ENCODE assay signal across 8 cellular contexts in the genomic region with DNA sequence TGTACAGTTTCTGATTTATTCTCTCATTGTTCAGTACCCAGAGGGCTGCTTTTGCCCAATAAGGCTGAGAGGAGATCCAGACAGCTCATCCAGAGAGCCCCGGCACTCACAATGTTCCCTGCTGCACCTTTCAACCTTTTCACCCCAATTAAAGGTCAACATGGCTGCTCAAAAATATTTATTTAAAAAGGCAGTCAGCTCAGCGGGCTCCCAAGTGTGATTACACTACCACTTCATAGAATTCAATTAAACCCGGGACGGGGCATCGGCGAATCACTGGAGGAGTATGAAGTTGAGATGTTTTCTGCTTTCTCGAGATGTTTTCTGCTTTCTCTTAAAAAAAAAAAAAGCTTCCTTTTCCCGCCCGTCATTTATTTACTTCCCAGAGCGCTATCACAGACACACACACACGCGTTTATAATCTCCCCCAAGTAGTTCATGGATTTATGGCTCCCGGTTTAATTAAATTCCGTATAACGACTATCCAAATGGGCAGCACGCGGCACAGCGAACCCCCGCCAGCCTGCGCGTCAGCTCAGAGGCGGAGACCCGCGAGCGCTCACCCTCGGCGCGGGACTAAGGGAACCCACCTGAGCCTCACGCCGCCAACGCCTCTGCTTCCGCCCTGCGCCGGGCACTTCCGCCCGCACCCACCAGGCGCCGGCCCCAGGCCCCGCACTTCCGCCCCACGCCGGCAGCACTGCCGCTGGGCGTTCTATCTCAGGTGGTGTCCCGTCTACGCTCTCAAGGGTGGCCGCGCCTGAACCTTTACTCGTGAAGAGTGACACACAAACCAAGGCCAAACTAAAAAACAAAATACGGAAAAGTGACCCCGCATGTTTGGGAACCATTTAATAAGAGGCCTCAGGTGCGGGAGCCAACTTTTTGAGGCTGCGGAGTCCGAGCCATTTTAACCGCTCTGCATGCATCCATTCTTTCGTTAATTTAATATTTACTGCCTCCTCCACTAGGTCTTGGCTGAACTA. TPM values are rescaled to one million over a fixed set of nuclear protein-coding genes. Genes with fewer than 3 reads are reported as not detected.
DNase-seq lines count a peak whose midpoint lies in the region; ATAC-seq, FAIRE-seq and TF ChIP-seq lines count a peak whose summit lies in the region.

A gene (minus strand): TSS at position 642 of the 986 bp plus-strand sequence. CDS start 14,507 bp downstream, outside the sequence.

- no peaks in the 10 kb centered on the region for H3K4me1 ChIP-seq in colonic mucosa

- H3K36me3 Mint-ChIP-seq in activated CD4-positive, alpha-beta T cell treated with anti-CD3 and anti-CD28 coated beads for 36 hours (ENCODE audit: low read depth) = peaks cover 8% of the 10 kb centered on the region
- peaks cover 17% of the 10 kb centered on the region for H3K36me3 Mint-ChIP-seq in memory B cell

- no peaks in the 10 kb centered on the region for H3K9me3 Mint-ChIP-seq in activated CD4-positive, alpha-beta T cell treated with anti-CD3 and anti-CD28 coated beads for 36 hours (ENCODE audit: low read depth)
- H3K9me3 Mint-ChIP-seq in memory B cell = peaks cover 1% of the 10 kb centered on the region

- H3K9ac ChIP-seq in colonic mucosa (ENCODE audit: low read depth in 2 of 2, low read length in 2 of 2) = peak within 1 kb of the TSS; percentile 64 to 70

- H3K4me3 ChIP-seq in colonic mucosa = peak within 1 kb of the TSS; percentile 52

- H3K4me3 Mint-ChIP-seq in activated CD4-positive, alpha-beta T cell treated with anti-CD3 and anti-CD28 coated beads for 36 hours = peak within 1 kb of the TSS; percentile 86
- H3K4me3 Mint-ChIP-seq in memory B cell = peak within 1 kb of the TSS; percentile 99

- H3K36me3 ChIP-seq in colonic mucosa = no peaks in the 10 kb centered on the region

- FAIRE-seq in GM12892 (lab: Jason Lieb, UNC) = no peak

- peak within 1 kb of the TSS; percentile 97 for H3K27ac Mint-ChIP-seq in activated CD4-positive, alpha-beta T cell treated with anti-CD3 and anti-CD28 coated beads for 36 hours
- H3K27ac Mint-ChIP-seq in memory B cell = peak within 1 kb of the TSS; percentile 94

- peak within 1 kb of the TSS; percentile 10 for H3K27ac ChIP-seq in colonic mucosa

- H3K9me3 ChIP-seq in colonic mucosa = no peaks in the 10 kb centered on the region

- CTCF ChIA-PET in HEK293T (lab: Yijun Ruan, JAX) = interaction anchor here (1.2 kb wide), 1 partner anchor 13 kb away, joined by 9 read pairs; no protein-coding TSS in a partner anchor
- CTCF ChIA-PET in activated CD4-positive, alpha-beta T cell treated with anti-CD3 and anti-CD28 coated beads for 36 hours (lab: Charles Lee) = interaction anchor here (0.6 to 1.2 kb wide), 6 partner anchors 48 to 295 kb away, joined by 3 to 7 read pairs (median 4); no protein-coding TSS in a partner anchor

- peak; percentile 84 for TF ChIP-seq POLR2A in GM12892 (IDR thresholded peaks at IDR 0.05; ENCODE audit: low read depth, low read length)

- no peaks in the 10 kb centered on the region for H3K27me3 ChIP-seq in colonic mucosa

- ATAC-seq in activated CD4-positive, alpha-beta T cell treated with anti-CD3 and anti-CD28 coated beads for 36 hours = peak; percentile 98
- peak; percentile 98 for ATAC-seq in memory B cell (ENCODE audit: low read depth)

- DNase-seq in GM12892 (ENCODE audit: insufficient read length) (peak; percentile 63), HEK293T (ENCODE audit: extremely low spot score) (peak; percentile 87), NCI-H1930 (lab: John Stamatoyannopoulos, UW) (peak; percentile 52), colonic mucosa (peak; percentile 64), memory B cell (ENCODE audit: low spot score in 2 of 2) (peak; percentile 59 to 67), DMS 273 treated with DMSO at 0.1 percent for 48 hours (lab: John Stamatoyannopoulos, UW) (no peak)
- DNase-seq in activated CD4-positive, alpha-beta T cell treated with anti-CD3 and anti-CD28 coated beads for 36 hours = peak; percentile 87
- peak; percentile 66 to 69 for DNase-seq in stimulated activated CD8-positive, alpha-beta memory T cell treated with anti-CD3 and anti-CD28 coated beads, Interleukin-2, amount 100 ng/mL, for 48 hours (ENCODE audit: low read depth in 2 of 2)

- TF ChIP-seq CTCF in colonic mucosa (IDR thresholded peaks at IDR 0.05) = peak; percentile 35

- intact Hi-C loops in activated CD4-positive, alpha-beta T cell treated with anti-CD3 and anti-CD28 coated beads for 36 hours (cut with DNase I, micrococcal nuclease) = loop anchor here (1.0 to 10.0 kb wide), 5 partner anchors 43 to 472 kb away; a partner anchor contains a TSS
- intact Hi-C loops in colonic mucosa (cut with DNase I) = no loop called here

- POLR2A ChIA-PET in HEK293T (lab: Yijun Ruan, JAX) = interaction anchor here (0.8 to 2.4 kb wide), 8 partner anchors 9 to 295 kb away, joined by 3 to 12 read pairs (median 3); no protein-coding TSS in a partner anchor
- POLR2A ChIA-PET in activated CD4-positive, alpha-beta T cell treated with anti-CD3 and anti-CD28 coated beads for 36 hours (lab: Charles Lee) = interaction anchor here (0.5 to 1.3 kb wide), 3 partner anchors 42 to 261 kb away, joined by 3 to 4 read pairs (median 3); no protein-coding TSS in a partner anchor

- H3K4me1 Mint-ChIP-seq in activated CD4-positive, alpha-beta T cell treated with anti-CD3 and anti-CD28 coated beads for 36 hours = peaks cover 9% of the 10 kb centered on the region
- peaks cover 4% of the 10 kb centered on the region for H3K4me1 Mint-ChIP-seq in memory B cell

- H3K27me3 Mint-ChIP-seq in activated CD4-positive, alpha-beta T cell treated with anti-CD3 and anti-CD28 coated beads for 36 hours = no peaks in the 10 kb centered on the region
- no peaks in the 10 kb centered on the region for H3K27me3 Mint-ChIP-seq in memory B cell

TF ChIP-seq in HEK293T, 16 proteins besides CTCF, POLR2A, EP300 and RAD21:
- TF ChIP-seq TARDBP (IDR thresholded peaks at IDR 0.05) (no peak), ARNT (IDR thresholded peaks at IDR 0.05) (no peak), CTBP1 (IDR thresholded peaks at IDR 0.05; ENCODE audit: borderline replicate concordance) (no peak), ZNF384 (IDR thresholded peaks at IDR 0.05) (peak; percentile 70; the same call in 1 of the 2 replicates), FOXM1 (IDR thresholded peaks at IDR 0.05; ENCODE audit: borderline replicate concordance) (no peak), BHLHE40 (IDR thresholded peaks at IDR 0.05; ENCODE audit: borderline replicate concordance) (no peak), FOXA1 (IDR thresholded peaks at IDR 0.05) (no peak), SP1 (IDR thresholded peaks at IDR 0.05) (no peak), L3MBTL2 (conservative IDR thresholded peaks at IDR 0.05) (peak; percentile 94), LEF1 (IDR thresholded peaks at IDR 0.05; ENCODE audit: borderline replicate concordance) (no peak), ELF4 (IDR thresholded peaks at IDR 0.05) (peak; percentile 63), NFRKB (IDR thresholded peaks at IDR 0.05) (no peak), HDGF (IDR thresholded peaks at IDR 0.05; ENCODE audit: borderline replicate concordance) (no peak), FOXK2 (IDR thresholded peaks at IDR 0.05) (no peak), SUZ12 (IDR thresholded peaks at IDR 0.05) (no peak)
- TF ChIP-seq, protein P1, sequence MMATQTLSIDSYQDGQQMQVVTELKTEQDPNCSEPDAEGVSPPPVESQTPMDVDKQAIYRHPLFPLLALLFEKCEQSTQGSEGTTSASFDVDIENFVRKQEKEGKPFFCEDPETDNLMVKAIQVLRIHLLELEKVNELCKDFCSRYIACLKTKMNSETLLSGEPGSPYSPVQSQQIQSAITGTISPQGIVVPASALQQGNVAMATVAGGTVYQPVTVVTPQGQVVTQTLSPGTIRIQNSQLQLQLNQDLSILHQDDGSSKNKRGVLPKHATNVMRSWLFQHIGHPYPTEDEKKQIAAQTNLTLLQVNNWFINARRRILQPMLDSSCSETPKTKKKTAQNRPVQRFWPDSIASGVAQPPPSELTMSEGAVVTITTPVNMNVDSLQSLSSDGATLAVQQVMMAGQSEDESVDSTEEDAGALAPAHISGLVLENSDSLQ (IDR thresholded peaks at IDR 0.05) = no peak

RNA-seq across cellular contexts. Expression of the gene that starts here (rescaled TPM):
- 9.7 TPM for polyA plus RNA-seq in GM12892 (2012; ENCODE audit: missing spikeins)
- 10 to 100 TPM; 12.0 to 14.2 TPM for total RNA-seq in activated CD4-positive, alpha-beta T cell treated with anti-CD3 and anti-CD28 coated beads for 36 hours
- total RNA-seq in colonic mucosa = 10 to 100 TPM; 10.3 to 12.2 TPM
